In the genomic region with DNA sequence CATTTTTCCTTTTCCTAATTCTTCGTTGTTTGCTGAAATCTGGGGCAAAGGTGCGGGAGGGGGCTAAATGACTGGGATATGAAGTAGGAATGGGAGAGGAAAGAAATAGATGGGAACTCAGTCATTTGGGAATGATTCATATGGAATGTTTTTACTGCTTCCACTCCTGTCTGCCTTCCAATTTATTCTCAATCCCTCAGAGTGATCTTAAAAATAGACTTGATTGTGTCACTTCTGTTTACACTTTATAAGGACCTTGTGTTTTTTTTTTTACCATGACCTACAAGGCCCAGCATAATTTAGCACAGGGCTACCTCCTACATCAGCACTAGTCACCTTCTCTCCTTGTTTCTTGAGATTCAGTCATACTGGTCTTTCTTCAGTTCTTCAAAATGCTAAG, we compare ENCODE assay signal across 12 cellular contexts.
A peak's percentile ranks its signal among the peaks of the same experiment; 100 is the strongest.
DNase-seq lines count a peak whose midpoint lies in the region; ATAC-seq and TF ChIP-seq lines count a peak whose summit lies in the region.
"Had no signal": no experiment of that assay in that cellular context is flagged by ENCODE, and none has a peak within 500 bp of the region (broad histone marks: within the 10 kb centered on the region; RNA-seq: fewer than 3 reads in every experiment).

No MANE protein-coding gene starts in this region.

- no peak overlapping the region for H3K27ac ChIP-seq in naive thymus-derived CD4-positive, alpha-beta T cell (ENCODE audit: low read depth, low read length)
- H3K27ac ChIP-seq: colonic mucosa had no signal

- H3K4me1 Mint-ChIP-seq in naive thymus-derived CD4-positive, alpha-beta T cell, result peaks cover 6 to 31% (median 13%) of the 10 kb centered on the region in 7 donors

- CTCF ChIA-PET in naive thymus-derived CD4-positive, alpha-beta T cell (lab: Charles Lee), result interaction anchor here (0.7 kb wide), 1 partner anchor 179 kb away, joined by 3 read pairs; no protein-coding TSS in a partner anchor

- H3K9me3 Mint-ChIP-seq in naive thymus-derived CD4-positive, alpha-beta T cell, result no peaks in the 10 kb centered on the region
- H3K9me3 Mint-ChIP-seq: activated CD8-positive, alpha-beta T cell treated with anti-CD3 and anti-CD28 coated beads for 36 hours; memory B cell had no signal

- no peaks in the 10 kb centered on the region for H3K27me3 ChIP-seq in naive thymus-derived CD4-positive, alpha-beta T cell (ENCODE audit: control insufficient read depth in 2 of 2, insufficient read depth in 2 of 2, low read length in 2 of 2)
- H3K27me3 ChIP-seq: colonic mucosa had no signal

- no peaks in the 10 kb centered on the region for H3K27me3 Mint-ChIP-seq in naive thymus-derived CD4-positive, alpha-beta T cell
- H3K27me3 Mint-ChIP-seq: activated CD8-positive, alpha-beta T cell treated with anti-CD3 and anti-CD28 coated beads for 36 hours; memory B cell had no signal

- H3K4me1 ChIP-seq in naive thymus-derived CD4-positive, alpha-beta T cell (ENCODE audit: control insufficient read depth in 2 of 2, insufficient read depth in 2 of 2, low read length in 2 of 2), result no peaks in the 10 kb centered on the region
- H3K4me1 ChIP-seq: colonic mucosa had no signal

- POLR2A ChIA-PET in naive thymus-derived CD4-positive, alpha-beta T cell (lab: Charles Lee), result no interaction called here

- H3K9me3 ChIP-seq in naive thymus-derived CD4-positive, alpha-beta T cell (ENCODE audit: control insufficient read depth in 2 of 3, low read length in 3 of 3), result no peaks in the 10 kb centered on the region
- H3K9me3 ChIP-seq: colonic mucosa had no signal

- DNase-seq in AG20443 (ENCODE audit: low spot score), result peak; percentile 49
- DNase-seq in LNCaP clone FGC (ENCODE audit: low read depth), result peak; percentile 39
- DNase-seq in epithelial cell of esophagus (ENCODE audit: low read depth), result peak; percentile 72
- DNase-seq in naive thymus-derived CD4-positive, alpha-beta T cell, result no peak
- no peak for DNase-seq in NCI-H524 (lab: John Stamatoyannopoulos, UW)
- no peak for DNase-seq in NCI-H510A (lab: John Stamatoyannopoulos, UW)
- no peak for DNase-seq in SK-N-DZ (ENCODE audit: low spot score)
- no peak for DNase-seq in GM10266 (ENCODE audit: extremely low spot score)
- DNase-seq: activated CD8-positive, alpha-beta T cell treated with anti-CD3 and anti-CD28 coated beads for 36 hours; colonic mucosa; OCI-M1 had no signal

- no peak for TF ChIP-seq CTCF in LNCaP clone FGC (IDR thresholded peaks at IDR 0.05; ENCODE audit: control insufficient read depth, extremely low read depth, insufficient read depth)
- no peak for TF ChIP-seq CTCF in epithelial cell of esophagus (IDR thresholded peaks at IDR 0.05; ENCODE audit: insufficient read depth, low read depth, low read length, missing control alignments)
- no peak for TF ChIP-seq CTCF in GM10266 (IDR thresholded peaks at IDR 0.05; ENCODE audit: control insufficient read depth, insufficient read depth, low read depth, missing control alignments)

- ATAC-seq in naive thymus-derived CD4-positive, alpha-beta T cell, result no peak
- ATAC-seq: activated CD8-positive, alpha-beta T cell treated with anti-CD3 and anti-CD28 coated beads for 36 hours had no signal

- no peak overlapping the region for H3K4me3 Mint-ChIP-seq in naive thymus-derived CD4-positive, alpha-beta T cell
- H3K4me3 Mint-ChIP-seq: activated CD8-positive, alpha-beta T cell treated with anti-CD3 and anti-CD28 coated beads for 36 hours; memory B cell had no signal

- intact Hi-C loops in naive thymus-derived CD4-positive, alpha-beta T cell (cut with micrococcal nuclease), result loop anchor here in 1 of 2 donors (10.0 kb wide), 1 partner anchor 593 kb away; no protein-coding TSS in a partner anchor

- peaks cover 6 to 27% (median 10%) of the 10 kb centered on the region in 3 experiments for H3K36me3 ChIP-seq in naive thymus-derived CD4-positive, alpha-beta T cell (ENCODE audit: control insufficient read depth in 2 of 3, insufficient read depth in 3 of 3, low read length in 3 of 3)

- peak overlapping the region in 7 of 9 donors; percentile 14 to 73 (median 20) for H3K27ac Mint-ChIP-seq in naive thymus-derived CD4-positive, alpha-beta T cell
- H3K27ac Mint-ChIP-seq: activated CD8-positive, alpha-beta T cell treated with anti-CD3 and anti-CD28 coated beads for 36 hours; memory B cell had no signal

- H3K4me3 ChIP-seq in LNCaP clone FGC (ENCODE audit: low read depth, low read length) (peak overlapping the region; percentile 21; the same call in 1 of the 2 replicates), epithelial cell of esophagus (ENCODE audit: low read length) (no peak overlapping the region)
- no peak overlapping the region for H3K4me3 ChIP-seq in naive thymus-derived CD4-positive, alpha-beta T cell (ENCODE audit: low read length)
- H3K4me3 ChIP-seq: colonic mucosa had no signal

- H3K36me3 Mint-ChIP-seq in naive thymus-derived CD4-positive, alpha-beta T cell, result peaks cover 14 to 50% (median 39%) of the 10 kb centered on the region in 5 donors

Comparison
In these comparisons a context has a peak if more than half of its experiments do, and no peak if none do; other contexts are left out.
1. DNase-seq: peak in AG20443 (single experiment), LNCaP clone FGC (single experiment) and epithelial cell of esophagus (single experiment); none in naive thymus-derived CD4-positive, alpha-beta T cell (0 of 9), NCI-H524 (0 of 2), NCI-H510A (single experiment), SK-N-DZ (single experiment) and GM10266 (single experiment).